ENCODE assay signal across 1 cellular context in genomic region chr11:2338760-2339159, GRCh38.
TF ChIP-seq lines count a peak whose summit lies in the region.

No MANE protein-coding gene starts in this region.

TF ChIP-seq in GM12878, 131 proteins besides CTCF, POLR2A, EP300 and RAD21:
- 0 out of 2 replicates have a peak, but pooled peaks have one; percentile 7 for TF ChIP-seq SMC3 (IDR thresholded peaks at IDR 0.05; ENCODE audit: borderline replicate concordance, low read length)
